18 cellular contexts compared by ENCODE assay signal in genomic region chr10:31599626-31600504, GRCh38.
DNase-seq lines count a peak whose midpoint lies in the region; ATAC-seq and TF ChIP-seq lines count a peak whose summit lies in the region.
"Had no signal": no experiment of that assay in that cellular context is flagged by ENCODE, and none has a peak within 500 bp of the region (broad histone marks: within the 10 kb centered on the region; RNA-seq: fewer than 3 reads in every experiment).

No MANE protein-coding gene starts in this region.

- H3K27me3 Mint-ChIP-seq in T-helper 2 cell treated with Interferon-gamma antibody and Interleukin-4, amounts not matched to agents 5 μg/mL and 100 μg/mL, for 36 hours (ENCODE audit: low read depth): no peaks in the 10 kb centered on the region
- H3K27me3 Mint-ChIP-seq in CD4-positive, alpha-beta T cell: no peaks in the 10 kb centered on the region
- H3K27me3 Mint-ChIP-seq: stimulated activated naive B cell treated with anti-CD40 and anti-IgM and Interleukin-4, amounts not matched to agents 10 μg/mL and 1 μg/mL and 100 μg/mL, for 72 hours had no signal

- intact Hi-C loops in CD4-positive, alpha-beta T cell (cut with DNase I, micrococcal nuclease): no loop called here

- H3K4me3 Mint-ChIP-seq in T-helper 2 cell treated with Interferon-gamma antibody and Interleukin-4, amounts not matched to agents 5 μg/mL and 100 μg/mL, for 36 hours: no peak overlapping the region
- no peak overlapping the region for H3K4me3 Mint-ChIP-seq in CD4-positive, alpha-beta T cell
- H3K4me3 Mint-ChIP-seq: stimulated activated naive B cell treated with anti-CD40 and anti-IgM and Interleukin-4, amounts not matched to agents 10 μg/mL and 1 μg/mL and 100 μg/mL, for 72 hours had no signal

- no peak for TF ChIP-seq CTCF in CD4-positive, alpha-beta T cell (IDR thresholded peaks at IDR 0.05)
- TF ChIP-seq CTCF in NB4 (IDR thresholded peaks at IDR 0.05; ENCODE audit: low read depth, low read length): no peak

- H3K36me3 Mint-ChIP-seq in T-helper 2 cell treated with Interferon-gamma antibody and Interleukin-4, amounts not matched to agents 5 μg/mL and 100 μg/mL, for 36 hours (ENCODE audit: low read depth): no peaks in the 10 kb centered on the region
- H3K36me3 Mint-ChIP-seq in CD4-positive, alpha-beta T cell (ENCODE audit: low read depth): no peaks in the 10 kb centered on the region
- H3K36me3 Mint-ChIP-seq: stimulated activated naive B cell treated with anti-CD40 and anti-IgM and Interleukin-4, amounts not matched to agents 10 μg/mL and 1 μg/mL and 100 μg/mL, for 72 hours had no signal

- ATAC-seq in CD4-positive, alpha-beta T cell (ENCODE audit: poor library complexity): peak; percentile 25
- no peak for ATAC-seq in GM18907 (IDR thresholded peaks at IDR 0.05; ENCODE audit: unreplicated experiment)
- ATAC-seq: body of pancreas; left ventricle myocardium superior; right cardiac atrium; stimulated activated naive B cell treated with anti-CD40 and anti-IgM and Interleukin-4, amounts not matched to agents 10 μg/mL and 1 μg/mL and 100 μg/mL, for 72 hours had no signal

- no peak overlapping the region for H3K27ac Mint-ChIP-seq in T-helper 2 cell treated with Interferon-gamma antibody and Interleukin-4, amounts not matched to agents 5 μg/mL and 100 μg/mL, for 36 hours
- H3K27ac Mint-ChIP-seq in CD4-positive, alpha-beta T cell: no peak overlapping the region
- H3K27ac Mint-ChIP-seq: stimulated activated naive B cell treated with anti-CD40 and anti-IgM and Interleukin-4, amounts not matched to agents 10 μg/mL and 1 μg/mL and 100 μg/mL, for 72 hours had no signal

- peak; percentile 24 for DNase-seq in T-helper 2 cell treated with Interferon-gamma antibody and Interleukin-4, amounts not matched to agents 5 μg/mL and 100 μg/mL, for 36 hours (ENCODE audit: low spot score)
- DNase-seq in T-helper 2 cell (no peak), NB4 (ENCODE audit: low read depth) (peak; percentile 64), islet precursor cell (peak; percentile 51), foreskin melanocyte (no peak), cerebellar cortex (ENCODE audit: low spot score) (no peak)
- no peak for DNase-seq in CD4-positive, alpha-beta T cell
- DNase-seq: activated CD4-positive, alpha-beta T cell treated with anti-CD3 and anti-CD28 coated beads, Interleukin-2, amount 50 U/mL, for 1 hour; activated effector memory CD4-positive, alpha-beta T cell treated with anti-CD3 and anti-CD28 coated beads, Interleukin-2, amount 50 U/mL, for 16 hours; body of pancreas; left ventricle myocardium superior; NCI-H146; NCI-H526 treated with DMSO at 0.1 percent for 48 hours; right cardiac atrium; stimulated activated naive B cell treated with anti-CD40 and anti-IgM and Interleukin-4, amounts not matched to agents 10 μg/mL and 1 μg/mL and 100 μg/mL, for 72 hours; T-helper 1 cell had no signal

- H3K9me3 Mint-ChIP-seq in T-helper 2 cell treated with Interferon-gamma antibody and Interleukin-4, amounts not matched to agents 5 μg/mL and 100 μg/mL, for 36 hours: no peaks in the 10 kb centered on the region
- H3K9me3 Mint-ChIP-seq in CD4-positive, alpha-beta T cell: no peaks in the 10 kb centered on the region

- no peak overlapping the region for H3K27ac ChIP-seq in CD4-positive, alpha-beta T cell (ENCODE audit: low read depth, low read length)
- H3K27ac ChIP-seq: body of pancreas, RWPE1 had no signal

- no peak overlapping the region for H3K4me3 ChIP-seq in NB4 (ENCODE audit: low read depth, low read length)
- H3K4me3 ChIP-seq: body of pancreas had no signal

- H3K27me3 ChIP-seq in CD4-positive, alpha-beta T cell (ENCODE audit: control insufficient read depth, insufficient read depth, low read length): no peaks in the 10 kb centered on the region
- H3K27me3 ChIP-seq: body of pancreas had no signal

- POLR2A ChIA-PET in CD4-positive, alpha-beta T cell (lab: Charles Lee): no interaction called here

- TF ChIP-seq POLR2A in NB4 (IDR thresholded peaks at IDR 0.05; ENCODE audit: extremely low read depth, insufficient read length): no peak

- H3K9me3 ChIP-seq in CD4-positive, alpha-beta T cell (ENCODE audit: control insufficient read depth, low read length): no peaks in the 10 kb centered on the region
- H3K9me3 ChIP-seq: body of pancreas had no signal

- H3K4me1 Mint-ChIP-seq in T-helper 2 cell treated with Interferon-gamma antibody and Interleukin-4, amounts not matched to agents 5 μg/mL and 100 μg/mL, for 36 hours (ENCODE audit: low read depth): peaks cover 9% of the 10 kb centered on the region
- H3K4me1 Mint-ChIP-seq in CD4-positive, alpha-beta T cell (ENCODE audit: low read depth): peaks cover 10% of the 10 kb centered on the region

- CTCF ChIA-PET in CD4-positive, alpha-beta T cell (lab: Charles Lee): no interaction called here

Comparison
In these comparisons a context has a peak if more than half of its experiments do, and no peak if none do; other contexts are left out.
1. DNase-seq: peak in T-helper 2 cell treated with Interferon-gamma antibody and Interleukin-4, amounts not matched to agents 5 μg/mL and 100 μg/mL, for 36 hours (single experiment), NB4 (single experiment) and islet precursor cell (single experiment); none in T-helper 2 cell (0 of 5), CD4-positive, alpha-beta T cell (0 of 10), foreskin melanocyte (single experiment) and cerebellar cortex (single experiment).